1 cellular context compared by ENCODE assay signal in genomic region chr12:54036620-54037359, GRCh38.
TF ChIP-seq lines count a peak whose summit lies in the region.

No MANE protein-coding gene starts in this region.

TF ChIP-seq in GM23338, 12 proteins besides CTCF, POLR2A, EP300 and RAD21 (continued from another document):
- TF ChIP-seq ZNF462 (CRISPR knock-in tag; IDR thresholded peaks at IDR 0.05) (no peak), NANOG (IDR thresholded peaks at IDR 0.05; ENCODE audit: borderline replicate concordance) (no peak), EZH2 (IDR thresholded peaks at IDR 0.05; ENCODE audit: low read depth, unreplicated experiment) (peak; percentile 78), ETS1 (IDR thresholded peaks at IDR 0.05) (no peak)
